Comparison of ENCODE assay signal across 27 cellular contexts in genomic region chr9:27145143-27145542, GRCh38. TPM values are rescaled to one million over a fixed set of nuclear protein-coding genes. Genes with fewer than 3 reads are reported as not detected.
"Had no signal": no experiment of that assay in that cellular context is flagged by ENCODE, and none has a peak within 500 bp of the region (broad histone marks: within the 10 kb centered on the region; RNA-seq: fewer than 3 reads in every experiment).

No MANE protein-coding gene starts in this region.

- H3K9ac ChIP-seq: KMS-11 had no signal

- H3K4me1 Mint-ChIP-seq: activated CD8-positive, alpha-beta memory T cell treated with anti-CD3 and anti-CD28 coated beads, Interleukin-2, amount 10 ng/mL, durations not matched to agents 7 days and 5 days; activated naive CD4-positive, alpha-beta T cell treated with anti-CD3 and anti-CD28 coated beads, Interleukin-2, amount 50 U/mL, for 24 hours; T-helper 17 cell had no signal

- H3K9me3 Mint-ChIP-seq: activated T-cell treated with anti-CD3 and anti-CD28 coated beads, Interleukin-2, amount 50 U/mL, for 24 hours; activated T-helper 1 cell treated with anti-CD3 and anti-CD28 coated beads, Interleukin-12 subunit alpha, Interleukin-12 subunit beta, Interleukin-2, Interleukin-4 antibody, amounts not matched to agents 30 ng/mL and 10 ng/mL and 1 ng/mL, durations not matched to agents 14 hours and 24 hours and 36 hours had no signal

- H3K4me3 ChIP-seq: body of pancreas, MG63, Peyer's patch had no signal

- H3K4me2 ChIP-seq: KMS-11 had no signal

- H3K36me3 ChIP-seq: MG63, Peyer's patch had no signal

- FAIRE-seq: bronchial epithelial cell had no signal

- H3K27me3 ChIP-seq: body of pancreas, MG63, Peyer's patch had no signal

- H3K36me3 Mint-ChIP-seq: activated CD8-positive, alpha-beta memory T cell treated with anti-CD3 and anti-CD28 coated beads, Interleukin-2, amount 10 ng/mL, durations not matched to agents 7 days and 5 days; activated naive CD4-positive, alpha-beta T cell treated with anti-CD3 and anti-CD28 coated beads, Interleukin-2, amount 50 U/mL, for 24 hours had no signal

- H3K4me3 Mint-ChIP-seq: activated CD8-positive, alpha-beta memory T cell treated with anti-CD3 and anti-CD28 coated beads, Interleukin-2, amount 10 ng/mL, durations not matched to agents 7 days and 5 days; activated naive CD4-positive, alpha-beta T cell treated with anti-CD3 and anti-CD28 coated beads, Interleukin-2, amount 50 U/mL, for 24 hours; activated T-cell treated with anti-CD3 and anti-CD28 coated beads, Interleukin-2, amount 50 U/mL, for 24 hours; activated T-helper 1 cell treated with anti-CD3 and anti-CD28 coated beads, Interleukin-12 subunit alpha, Interleukin-12 subunit beta, Interleukin-2, Interleukin-4 antibody, amounts not matched to agents 30 ng/mL and 10 ng/mL and 1 ng/mL, durations not matched to agents 14 hours and 24 hours and 36 hours; T-helper 17 cell had no signal

- H3K27ac Mint-ChIP-seq: activated CD8-positive, alpha-beta memory T cell treated with anti-CD3 and anti-CD28 coated beads, Interleukin-2, amount 10 ng/mL, durations not matched to agents 7 days and 5 days; activated naive CD4-positive, alpha-beta T cell treated with anti-CD3 and anti-CD28 coated beads, Interleukin-2, amount 50 U/mL, for 24 hours; activated T-cell treated with anti-CD3 and anti-CD28 coated beads, Interleukin-2, amount 50 U/mL, for 24 hours; activated T-helper 1 cell treated with anti-CD3 and anti-CD28 coated beads, Interleukin-12 subunit alpha, Interleukin-12 subunit beta, Interleukin-2, Interleukin-4 antibody, amounts not matched to agents 30 ng/mL and 10 ng/mL and 1 ng/mL, durations not matched to agents 14 hours and 24 hours and 36 hours; T-helper 17 cell had no signal

- H3K27me3 Mint-ChIP-seq: activated CD8-positive, alpha-beta memory T cell treated with anti-CD3 and anti-CD28 coated beads, Interleukin-2, amount 10 ng/mL, durations not matched to agents 7 days and 5 days; activated T-cell treated with anti-CD3 and anti-CD28 coated beads, Interleukin-2, amount 50 U/mL, for 24 hours had no signal

- H3K27ac ChIP-seq: body of pancreas, KMS-11, Peyer's patch had no signal

- H3K4me1 ChIP-seq: body of pancreas, Peyer's patch had no signal

- DNase-seq: activated CD4-positive, alpha-beta T cell treated with anti-CD3 and anti-CD28 coated beads for 48 hours; activated CD4-positive, alpha-beta T cell treated with anti-CD3 and anti-CD28 coated beads, Interleukin-2, amount 50 U/mL, for 48 hours; activated CD8-positive, alpha-beta memory T cell treated with anti-CD3 and anti-CD28 coated beads, Interleukin-2, amount 10 ng/mL, durations not matched to agents 7 days and 5 days; activated effector memory CD4-positive, alpha-beta T cell treated with Interleukin-2 at 50 U/mL for 16 hours; activated naive CD4-positive, alpha-beta T cell; activated T-cell treated with anti-CD3 and anti-CD28 coated beads, Interleukin-2, amount 50 U/mL, for 24 hours; aorta; body of pancreas; central memory CD4-positive, alpha-beta T cell; MG63; MV-4-11; NCI-H1105; NCI-H1436; NCI-H1694 treated with DMSO at 0.1 percent for 48 hours; NCI-H2029 treated with DMSO at 0.1 percent for 48 hours; NCI-H345; NCI-H510A; Peyer's patch; SHP77; T-helper 17 cell; T-helper 9 cell had no signal

- ATAC-seq: activated CD4-positive, CD25-positive, alpha-beta regulatory T cell treated with anti-CD3 and anti-CD28 coated beads, Interleukin-2, amount 50 U/mL, for 24 hours; activated CD8-positive, alpha-beta memory T cell treated with anti-CD3 and anti-CD28 coated beads, Interleukin-2, amount 10 ng/mL, durations not matched to agents 7 days and 5 days; body of pancreas; T-helper 17 cell had no signal

RNA-seq across cellular contexts. Expression of gene TEK, which starts 36.1 kb away (rescaled TPM):
- total RNA-seq: activated CD8-positive, alpha-beta memory T cell treated with anti-CD3 and anti-CD28 coated beads, Interleukin-2, amount 10 ng/mL, durations not matched to agents 7 days and 5 days; activated T-helper 1 cell treated with anti-CD3 and anti-CD28 coated beads, Interleukin-12 subunit alpha, Interleukin-12 subunit beta, Interleukin-2, Interleukin-4 antibody, amounts not matched to agents 30 ng/mL and 10 ng/mL and 1 ng/mL, durations not matched to agents 14 hours and 24 hours and 36 hours; SK-MEL-5; T-helper 17 cell had no signal
